10 cellular contexts compared by ENCODE assay signal in the genomic region with DNA sequence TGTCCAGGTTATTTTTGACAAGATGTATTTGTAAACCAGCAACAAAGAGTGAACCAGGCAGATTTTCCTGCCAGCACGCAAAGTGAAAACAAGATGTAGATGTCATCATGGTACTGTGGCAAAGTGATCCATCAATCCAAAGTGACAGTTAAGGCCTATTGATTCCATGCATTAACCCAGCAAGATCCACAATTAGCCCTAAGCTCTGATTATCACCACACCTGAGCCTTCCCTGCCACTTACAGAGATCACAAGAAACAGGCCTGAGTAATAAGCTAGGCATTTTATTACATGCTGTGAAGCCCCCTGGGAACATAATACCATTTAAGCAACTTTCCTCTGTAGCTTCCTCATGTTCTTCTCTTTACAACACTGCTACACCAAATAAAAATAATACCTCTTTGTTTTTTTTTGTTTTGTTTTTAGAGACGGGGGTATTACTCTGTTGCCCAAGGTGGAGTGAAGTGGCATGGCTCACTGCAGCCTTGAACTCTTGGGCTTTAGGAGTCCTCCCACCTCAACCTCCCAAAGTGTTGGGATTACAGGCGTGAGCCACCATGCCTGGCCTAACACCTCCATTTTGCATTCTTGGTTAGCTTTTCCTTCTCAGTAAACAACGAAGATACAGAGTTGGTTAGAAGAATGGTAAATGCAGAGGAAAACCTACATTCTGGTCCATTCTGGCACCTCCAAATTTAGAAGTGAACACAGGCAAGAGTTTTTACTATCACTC.
DNase-seq lines count a peak whose midpoint lies in the region; TF ChIP-seq lines count a peak whose summit lies in the region.
"Had no signal": no experiment of that assay in that cellular context is flagged by ENCODE, and none has a peak within 500 bp of the region (broad histone marks: within the 10 kb centered on the region; RNA-seq: fewer than 3 reads in every experiment).

No MANE protein-coding gene starts in this region.

- H2BK12ac ChIP-seq in neuronal stem cell (ENCODE audit: low read length): no peak overlapping the region

- no peak overlapping the region for H4K8ac ChIP-seq in neuronal stem cell (ENCODE audit: low read depth, low read length)

- H2BK120ac ChIP-seq in neuronal stem cell (ENCODE audit: low read depth, low read length): no peak overlapping the region

- no peak overlapping the region for H2BK5ac ChIP-seq in neuronal stem cell (ENCODE audit: low read length)

- H3K79me1 ChIP-seq in neuronal stem cell (ENCODE audit: low read depth, low read length): no peaks in the 10 kb centered on the region

- peaks cover 24 to 37% of the 10 kb centered on the region in 2 donors for H3K4me1 ChIP-seq in neuronal stem cell (ENCODE audit: control insufficient read depth in 2 of 2, insufficient read depth in 1 of 2, low read depth in 1 of 2, low read length in 2 of 2)
- H3K4me1 ChIP-seq: prostate gland had no signal

- H3K4me2 ChIP-seq in neuronal stem cell (ENCODE audit: insufficient read depth, low read length, poor library complexity, severe bottlenecking): no peak overlapping the region

- WGBS in neuronal stem cell (ENCODE audit: extremely low coverage in 2 of 2, insufficient read length in 2 of 2, insufficient replicate concordance in 1 of 2), 2 donors: no CpG with 5 or more reads among the region's 4 CpGs

- H3K9ac ChIP-seq in neuronal stem cell (ENCODE audit: low read depth, low read length, poor library complexity): no peak overlapping the region

- DNase-seq in NCI-H82 (lab: John Stamatoyannopoulos, UW) (peak; percentile 95), epithelial cell of prostate (ENCODE audit: low read depth, low spot score) (no peak), neuronal stem cell (ENCODE audit: low spot score) (no peak), islet precursor cell (no peak), putamen (ENCODE audit: low spot score) (no peak)
- DNase-seq in central memory CD4-positive, alpha-beta T cell: no peak
- DNase-seq in NK-92 treated with Interleukin-12 subunit alpha and Interleukin-12 subunit beta, amount 100 ng/mL, for 24 hours (lab: John Stamatoyannopoulos, UW): no peak
- DNase-seq: left ventricle myocardium superior had no signal

- H2AK5ac ChIP-seq in neuronal stem cell (ENCODE audit: low read depth, low read length): no peak overlapping the region

- no peak overlapping the region for H4K91ac ChIP-seq in neuronal stem cell (ENCODE audit: low read depth, low read length, poor library complexity)

- H3K36me3 ChIP-seq in neuronal stem cell (replicated peaks in 1 of 2; ENCODE audit: control insufficient read depth in 2 of 2, insufficient read depth in 2 of 2, low read length in 2 of 2): no peaks in the 10 kb centered on the region
- H3K36me3 ChIP-seq: prostate gland had no signal

- H3K9me3 ChIP-seq in neuronal stem cell (replicated peaks in 1 of 2; ENCODE audit: control insufficient read depth in 2 of 2, insufficient read depth in 1 of 2, low read depth in 1 of 2, low read length in 2 of 2): peaks cover 2 to 9% of the 10 kb centered on the region in 2 donors
- H3K9me3 ChIP-seq: prostate gland had no signal

- no peak overlapping the region for H3K4me3 ChIP-seq in neuronal stem cell (ENCODE audit: low read length in 2 of 2)
- H3K4me3 ChIP-seq: prostate gland had no signal

- H3K18ac ChIP-seq in neuronal stem cell (ENCODE audit: low read length): peak overlapping the region; percentile 12

- TF ChIP-seq RAD21 in Ishikawa (IDR thresholded peaks at IDR 0.05; ENCODE audit: low read depth): no peak

- H2AFZ ChIP-seq in neuronal stem cell (ENCODE audit: low read length): no peak overlapping the region

- no peak overlapping the region for H3K4ac ChIP-seq in neuronal stem cell (ENCODE audit: low read length)

- H3K14ac ChIP-seq in neuronal stem cell (ENCODE audit: low read length): no peak overlapping the region

- H3K27me3 ChIP-seq in neuronal stem cell (ENCODE audit: control insufficient read depth in 3 of 3, insufficient read depth in 3 of 3, low read depth in 1 of 3, low read length in 3 of 3): no peaks in the 10 kb centered on the region

- no peak overlapping the region for H3K23ac ChIP-seq in neuronal stem cell (ENCODE audit: low read depth, low read length, poor library complexity)

- no peak for TF ChIP-seq EP300 in Ishikawa (IDR thresholded peaks at IDR 0.05; ENCODE audit: borderline replicate concordance)

- H2BK15ac ChIP-seq in neuronal stem cell (ENCODE audit: low read length): no peak overlapping the region

- H3K27ac ChIP-seq in epithelial cell of prostate (peak overlapping the region; percentile 89), neuronal stem cell (replicated peaks; ENCODE audit: low read length) (peak overlapping the region; percentile 44)
- H3K27ac ChIP-seq: prostate gland had no signal

TF ChIP-seq in Ishikawa, 13 proteins besides CTCF, POLR2A, EP300 and RAD21:
- TF ChIP-seq TCF12 (IDR thresholded peaks at IDR 0.05; ENCODE audit: low read depth): 0 out of 2 replicates have a peak, but pooled peaks have one; percentile 23
- TF ChIP-seq CEBPB (IDR thresholded peaks at IDR 0.05): no peak
TF ChIP-seq in Ishikawa: peak in this region for 1.
